ENCODE assay signal across 8 cellular contexts in the genomic region with DNA sequence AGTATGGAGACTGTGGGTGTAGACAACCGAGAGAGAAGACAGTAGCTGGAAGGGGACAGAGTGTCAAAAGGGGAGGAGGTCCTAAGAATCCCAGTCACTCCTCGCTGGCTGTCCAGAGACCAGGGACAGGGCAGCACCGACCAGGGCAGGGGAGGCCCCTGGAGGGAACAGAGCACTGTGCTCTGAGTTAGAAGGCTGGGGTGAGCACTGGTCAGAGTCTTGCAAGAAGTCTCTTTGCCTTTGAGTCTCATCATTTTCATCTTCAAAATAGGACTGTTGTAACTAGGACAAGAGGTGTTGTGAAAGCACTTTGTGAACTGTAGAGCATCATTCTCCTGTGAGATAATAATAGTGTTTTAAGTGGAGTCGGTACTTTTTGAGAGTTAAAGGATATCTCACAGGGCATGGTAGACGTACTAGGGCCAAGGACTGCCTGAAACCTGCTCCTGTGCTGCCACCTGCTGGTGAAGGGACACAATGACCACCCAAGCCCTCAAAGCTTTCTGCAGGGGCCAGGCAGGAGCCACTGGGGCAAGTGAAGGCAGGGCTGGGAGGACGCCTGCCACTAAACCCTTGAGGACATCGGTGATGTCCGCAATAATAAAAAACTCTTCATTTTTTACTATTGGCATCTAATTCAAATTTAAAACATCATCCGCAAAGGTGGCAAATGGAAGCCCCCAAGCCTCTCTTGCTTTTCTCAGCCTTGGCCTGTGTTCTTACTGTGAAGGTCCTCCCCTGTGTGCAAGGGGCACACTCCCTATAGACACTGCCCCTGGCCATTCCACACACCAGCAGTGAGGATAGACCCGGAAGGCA. TPM values are rescaled to one million over a fixed set of nuclear protein-coding genes. Genes with fewer than 3 reads are reported as not detected.
DNase-seq lines count a peak whose midpoint lies in the region; ATAC-seq and TF ChIP-seq lines count a peak whose summit lies in the region.

No MANE protein-coding gene starts in this region.

- DNase-seq in AG09309 (ENCODE audit: low read depth) (peak; percentile 61), NCI-H446 (lab: John Stamatoyannopoulos, UW) (peak; percentile 75 to 79), cerebellar cortex (ENCODE audit: low spot score) (peak; percentile 91), left lobe of liver (ENCODE audit: low spot score) (peak; percentile 85)
- DNase-seq in stimulated activated CD4-positive, alpha-beta T cell treated with anti-CD3 and anti-CD28 coated beads, Interleukin-4, amount 100 ng/mL, for 24 hours, result peak; percentile 83

- ATAC-seq in GM19023 (IDR thresholded peaks at IDR 0.05; ENCODE audit: unreplicated experiment) (peak; percentile 85), HG03175 (IDR thresholded peaks at IDR 0.05; ENCODE audit: unreplicated experiment) (peak; percentile 87), left lobe of liver (peak; percentile 99)
- peak; percentile 76 to 85 for ATAC-seq in activated CD4-positive, CD25-positive, alpha-beta regulatory T cell treated with anti-CD3 and anti-CD28 coated beads, Interleukin-2, amount 50 U/mL, for 24 hours

- H3K4me3 ChIP-seq in AG09309 (ENCODE audit: control insufficient read depth, low read depth, low read length), result no peak overlapping the region

- peak; percentile 83 for TF ChIP-seq CTCF in AG09309 (IDR thresholded peaks at IDR 0.05; ENCODE audit: control insufficient read depth, insufficient read depth, low read depth, low read length, missing control alignments)

RNA-seq across cellular contexts. Expression of a gene that starts 28.2 kb away (rescaled TPM):
- total RNA-seq in left lobe of liver, result not detected

RNA-seq across cellular contexts. Expression of a gene that starts 51.5 kb away (rescaled TPM):
- total RNA-seq in left lobe of liver, result 0.15 TPM
